ENCODE assay signal across 20 cellular contexts in the genomic region with DNA sequence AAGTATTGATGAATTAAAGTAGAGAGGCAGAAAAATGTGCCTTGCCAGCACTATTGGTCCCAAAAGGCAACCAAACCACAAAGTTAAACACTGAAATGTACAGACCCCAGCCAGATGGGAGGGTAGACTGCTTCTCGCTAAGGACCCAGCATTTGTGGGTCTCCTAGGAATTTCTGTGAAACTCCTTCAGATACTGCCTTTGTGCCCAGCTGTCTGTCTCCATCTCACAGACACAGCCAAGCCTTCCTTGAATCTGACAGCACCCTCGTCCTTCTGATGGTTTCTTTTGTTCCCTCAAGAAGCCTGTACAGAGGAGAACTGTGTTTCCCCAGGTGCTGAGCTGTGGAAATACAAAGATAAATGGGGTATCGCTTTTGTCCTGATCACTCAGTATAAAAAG.
A peak's percentile ranks its signal among the peaks of the same experiment; 100 is the strongest.
DNase-seq lines count a peak whose midpoint lies in the region; ATAC-seq, FAIRE-seq and TF ChIP-seq lines count a peak whose summit lies in the region.
"Had no signal": no experiment of that assay in that cellular context is flagged by ENCODE, and none has a peak within 500 bp of the region (broad histone marks: within the 10 kb centered on the region; RNA-seq: fewer than 3 reads in every experiment).

No MANE protein-coding gene starts in this region.

- DNase-seq in A549 (ENCODE audit: low read depth in 1 of 2, low spot score in 1 of 2) (no peak), T-helper 17 cell (no peak), myocyte (ENCODE audit: low read depth) (peak; percentile 53), HT-29 (ENCODE audit: low spot score) (no peak), NCI-H128 (lab: John Stamatoyannopoulos, UW; ENCODE audit: unreplicated experiment) (no peak)
- DNase-seq: COR-L47; H9; NCI-H1048; NCI-H146; NCI-H2081; NCI-H345; NK-92 treated with Interleukin-12 subunit alpha and Interleukin-12 subunit beta, amount 100 ng/mL, for 24 hours; OCI-M1; RPMI8226; SIG-M5 had no signal

- H3F3A ChIP-seq in DOHH2 (ENCODE audit: control insufficient read depth, insufficient read depth), result peaks cover 8% of the 10 kb centered on the region; the same call in 1 of the 2 replicates

- POLR2A ChIA-PET in A549 (lab: Yijun Ruan, JAX), result interaction anchor here (1.1 kb wide), 1 partner anchor 31 kb away, joined by 3 read pairs; no protein-coding TSS in a partner anchor

- H3K9me3 ChIP-seq in A549 (no peaks in the 10 kb centered on the region), DOHH2 (ENCODE audit: control insufficient read depth, insufficient read depth, low read length) (no peaks in the 10 kb centered on the region), T-helper 17 cell (ENCODE audit: control insufficient read depth, low read length, poor library complexity, severe bottlenecking) (no peaks in the 10 kb centered on the region)

- no peaks in the 10 kb centered on the region; the same call in 1 of the 2 replicates for H3K27me3 ChIP-seq in DOHH2 (ENCODE audit: control insufficient read depth, low read length)

- TF ChIP-seq POLR2A in A549 (IDR thresholded peaks at IDR 0.05; ENCODE audit: low read length), result no peak

- no peak for TF ChIP-seq CTCF in A549 (IDR thresholded peaks at IDR 0.05)
- no peak for TF ChIP-seq CTCF in DOHH2 (IDR thresholded peaks at IDR 0.05; ENCODE audit: low read depth, low read length, poor library complexity, severe bottlenecking)

- H3K27ac ChIP-seq in A549 (peak overlapping the region; percentile 12 to 53; a peak in 1 of 6 replicates), DOHH2 (ENCODE audit: low read depth, low read length) (no peak overlapping the region)

- 89% methylated on average over 3 of the region's 3 CpGs for WGBS in A549 (ENCODE audit: missing lambda C conversion rate)

- no peaks in the 10 kb centered on the region for H3K27me3 Mint-ChIP-seq in T-helper 17 cell

- H3K36me3 ChIP-seq in DOHH2 (ENCODE audit: control insufficient read depth, low read length), result no peaks in the 10 kb centered on the region

- TF ChIP-seq RAD21 in A549 (conservative IDR thresholded peaks at IDR 0.05 in 1 of 2, IDR thresholded peaks at IDR 0.05 in 1 of 2), result no peak

- no peaks in the 10 kb centered on the region for H3K36me3 Mint-ChIP-seq in T-helper 17 cell (ENCODE audit: low read depth)
- H3K36me3 Mint-ChIP-seq: CD14-positive monocyte had no signal

- CTCF ChIA-PET in A549 (lab: Yijun Ruan, JAX), result interaction anchor here (0.6 to 1.3 kb wide), 4 partner anchors 12 to 368 kb away, joined by 3 to 4 read pairs (median 4); no protein-coding TSS in a partner anchor

- no peaks in the 10 kb centered on the region for H3K9me2 ChIP-seq in DOHH2 (replicated peaks; ENCODE audit: control insufficient read depth, low read length)

- TF ChIP-seq EP300 in A549 (IDR thresholded peaks at IDR 0.05), result no peak

- no peak overlapping the region for H3K4me3 Mint-ChIP-seq in T-helper 17 cell
- H3K4me3 Mint-ChIP-seq: CD14-positive monocyte, H9 had no signal

- peaks cover 36% of the 10 kb centered on the region for H3K4me1 Mint-ChIP-seq in T-helper 17 cell

- H3K27ac Mint-ChIP-seq in T-helper 17 cell, result peak overlapping the region; percentile 97
- H3K27ac Mint-ChIP-seq: CD14-positive monocyte, H9 had no signal

- no peaks in the 10 kb centered on the region for H3K79me2 ChIP-seq in DOHH2 (ENCODE audit: control insufficient read depth, low read length)

- no peak overlapping the region for H3K4me3 ChIP-seq in A549
- no peak overlapping the region for H3K4me3 ChIP-seq in DOHH2 (ENCODE audit: low read length)
- H3K4me3 ChIP-seq: K562 had no signal

- H4K20me1 ChIP-seq in DOHH2 (ENCODE audit: control insufficient read depth, insufficient read depth, low read depth, low read length), result no peaks in the 10 kb centered on the region

- H3K4me2 ChIP-seq in A549 (no peak overlapping the region), DOHH2 (ENCODE audit: low read length) (peak overlapping the region; percentile 25; the same call in 1 of the 2 replicates)

- no peak for FAIRE-seq in A549 (lab: Jason Lieb, UNC)
- FAIRE-seq: K562 had no signal

- no peak for ATAC-seq in A549
- no peak for ATAC-seq in T-helper 17 cell
- ATAC-seq in HG03520 (IDR thresholded peaks at IDR 0.05; ENCODE audit: unreplicated experiment), result no peak
- ATAC-seq in SK-N-SH treated with all-trans-retinoic acid at 6 μM for 48 hours, result no peak
- ATAC-seq: K562 had no signal

- H3K4me1 ChIP-seq in A549 (peaks cover 36% of the 10 kb centered on the region), DOHH2 (ENCODE audit: control insufficient read depth, low read length) (peaks cover 72% of the 10 kb centered on the region)

TF ChIP-seq in A549, 52 proteins besides CTCF, POLR2A, EP300 and RAD21:
- TF ChIP-seq BHLHE40 (IDR thresholded peaks at IDR 0.05; ENCODE audit: low read depth, low read length) (no peak), JUN (IDR thresholded peaks at IDR 0.05) (no peak), CHD4 (IDR thresholded peaks at IDR 0.05; ENCODE audit: borderline replicate concordance) (no peak), MYC (IDR thresholded peaks at IDR 0.05; ENCODE audit: borderline replicate concordance, low read length) (no peak), NPAS2 (CRISPR knock-in tag; IDR thresholded peaks at IDR 0.05; ENCODE audit: borderline replicate concordance) (no peak), TFCP2L1 (CRISPR knock-in tag; IDR thresholded peaks at IDR 0.05) (no peak), GATA3 (IDR thresholded peaks at IDR 0.05; ENCODE audit: borderline replicate concordance) (no peak), CBX8 (IDR thresholded peaks at IDR 0.05) (no peak), MAZ (IDR thresholded peaks at IDR 0.05; ENCODE audit: borderline replicate concordance, low read depth, low read length) (no peak), FOXS1 (CRISPR knock-in tag; IDR thresholded peaks at IDR 0.05) (no peak), NR3C1 (IDR thresholded peaks at IDR 0.05) (no peak), FOSB (CRISPR knock-in tag; IDR thresholded peaks at IDR 0.05) (no peak), TP53 (CRISPR knock-in tag; IDR thresholded peaks at IDR 0.05) (no peak), RFX5 (IDR thresholded peaks at IDR 0.05) (no peak), HOXB5 (CRISPR knock-in tag; IDR thresholded peaks at IDR 0.05) (no peak), KDM5A (IDR thresholded peaks at IDR 0.05) (no peak), SMC3 (IDR thresholded peaks at IDR 0.05) (no peak)
- TF ChIP-seq, protein P1, sequence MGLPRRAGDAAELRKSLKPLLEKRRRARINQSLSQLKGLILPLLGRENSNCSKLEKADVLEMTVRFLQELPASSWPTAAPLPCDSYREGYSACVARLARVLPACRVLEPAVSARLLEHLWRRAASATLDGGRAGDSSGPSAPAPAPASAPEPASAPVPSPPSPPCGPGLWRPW (IDR thresholded peaks at IDR 0.05), result no peak

TF ChIP-seq in SK-N-SH treated with all-trans-retinoic acid at 6 μM for 48 hours, 23 proteins besides CTCF, POLR2A, EP300 and RAD21:
- no peak for TF ChIP-seq RARB (CRISPR knock-in tag; IDR thresholded peaks at IDR 0.05)
- no peak for TF ChIP-seq ZFP30 (CRISPR knock-in tag; IDR thresholded peaks at IDR 0.05)
- no peak for TF ChIP-seq SNAI2 (CRISPR knock-in tag; IDR thresholded peaks at IDR 0.05)
